In the genomic region with DNA sequence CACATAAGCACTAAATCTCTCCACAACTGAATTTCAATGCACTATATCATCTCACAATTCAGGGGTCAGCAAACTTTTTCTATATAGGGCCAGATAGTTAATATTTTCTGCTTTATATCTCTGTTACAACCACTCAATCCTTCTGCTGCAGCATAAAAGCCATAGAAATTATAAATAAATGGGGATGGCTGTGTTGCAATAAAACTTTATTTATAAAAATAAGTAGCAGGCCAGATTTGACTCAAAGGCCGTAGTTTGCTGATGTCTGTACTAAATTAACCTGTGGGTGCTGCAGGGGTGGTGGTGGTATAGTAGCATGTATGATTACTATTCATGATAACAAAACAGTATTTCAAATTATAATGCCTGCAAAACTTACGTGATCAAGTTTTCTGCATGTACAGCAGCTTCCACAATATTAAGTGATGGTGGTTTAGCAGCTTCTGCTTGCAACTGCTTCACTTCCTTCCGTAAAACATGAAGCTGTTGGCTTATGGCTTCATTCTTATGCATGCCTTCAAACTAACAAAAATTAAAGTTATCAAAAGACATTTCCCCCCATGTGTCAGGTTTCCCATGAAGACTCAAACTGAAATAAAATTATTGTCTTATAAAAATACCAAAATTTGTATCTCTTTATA, we compare ENCODE assay signal across 20 cellular contexts.
"Had no signal": no experiment of that assay in that cellular context is flagged by ENCODE, and none has a peak within 500 bp of the region (broad histone marks: within the 10 kb centered on the region; RNA-seq: fewer than 3 reads in every experiment).

No MANE protein-coding gene starts in this region.

- H3K36me3 ChIP-seq: colonic mucosa had no signal

- H3K4me3 Mint-ChIP-seq: activated CD4-positive, alpha-beta T cell treated with anti-CD3 and anti-CD28 coated beads, Interleukin-2, amount 10 ng/mL, durations not matched to agents 7 days and 5 days; activated naive CD4-positive, alpha-beta T cell treated with anti-CD3 and anti-CD28 coated beads, Interleukin-2, amount 50 U/mL, for 24 hours; memory B cell; nephron; stimulated activated naive CD8-positive, alpha-beta T cell treated with anti-CD3 and anti-CD28 coated beads, Interleukin-15, amount 100 ng/mL, for 72 hours; T-helper 2 cell treated with Interferon-gamma antibody and Interleukin-4, amounts not matched to agents 5 μg/mL and 100 μg/mL, for 36 hours; type B pancreatic cell had no signal

- H3K27ac Mint-ChIP-seq: activated CD4-positive, alpha-beta T cell treated with anti-CD3 and anti-CD28 coated beads, Interleukin-2, amount 10 ng/mL, durations not matched to agents 7 days and 5 days; nephron; progenitor cell of endocrine pancreas; T-helper 2 cell treated with Interferon-gamma antibody and Interleukin-4, amounts not matched to agents 5 μg/mL and 100 μg/mL, for 36 hours; type B pancreatic cell had no signal

- H3K27me3 ChIP-seq: body of pancreas, colonic mucosa, esophagus muscularis mucosa, right atrium auricular region had no signal

- H3K9me3 Mint-ChIP-seq: activated CD4-positive, alpha-beta T cell treated with anti-CD3 and anti-CD28 coated beads, Interleukin-2, amount 10 ng/mL, durations not matched to agents 7 days and 5 days; activated naive CD4-positive, alpha-beta T cell treated with anti-CD3 and anti-CD28 coated beads, Interleukin-2, amount 50 U/mL, for 24 hours; memory B cell; nephron; stimulated activated naive CD8-positive, alpha-beta T cell treated with anti-CD3 and anti-CD28 coated beads, Interleukin-15, amount 100 ng/mL, for 72 hours; T-helper 2 cell treated with Interferon-gamma antibody and Interleukin-4, amounts not matched to agents 5 μg/mL and 100 μg/mL, for 36 hours; type B pancreatic cell had no signal

- H3K27ac ChIP-seq: body of pancreas, colonic mucosa, esophagus muscularis mucosa, left ventricle myocardium inferior, right atrium auricular region, skin epidermis had no signal

- H3K9me3 ChIP-seq: body of pancreas, colonic mucosa, esophagus muscularis mucosa, left ventricle myocardium inferior, right atrium auricular region had no signal

- H3K27me3 Mint-ChIP-seq: activated CD4-positive, alpha-beta T cell treated with anti-CD3 and anti-CD28 coated beads, Interleukin-2, amount 10 ng/mL, durations not matched to agents 7 days and 5 days; activated naive CD4-positive, alpha-beta T cell treated with anti-CD3 and anti-CD28 coated beads, Interleukin-2, amount 50 U/mL, for 24 hours; memory B cell; progenitor cell of endocrine pancreas; stimulated activated naive CD8-positive, alpha-beta T cell treated with anti-CD3 and anti-CD28 coated beads, Interleukin-15, amount 100 ng/mL, for 72 hours; type B pancreatic cell had no signal

- H3K4me3 ChIP-seq: body of pancreas, colonic mucosa, esophagus muscularis mucosa, left ventricle myocardium inferior, right atrium auricular region, skin epidermis had no signal

- DNase-seq: activated CD4-positive, alpha-beta T cell treated with anti-CD3 and anti-CD28 coated beads, Interleukin-2, amount 10 ng/mL, durations not matched to agents 7 days and 5 days; activated CD8-positive, alpha-beta memory T cell treated with anti-CD3 and anti-CD28 coated beads for 24 hours; amniotic stem cell; body of pancreas; caudate nucleus; colonic mucosa; islet precursor cell; left ventricle myocardium inferior; stimulated activated CD4-positive, alpha-beta T cell treated with anti-CD3 and anti-CD28 coated beads, Interleukin-4, amount 100 ng/mL, for 24 hours; stimulated activated CD8-positive, alpha-beta memory T cell treated with anti-CD3 and anti-CD28 coated beads, Interleukin-4, amount 100 ng/mL, for 48 hours; stimulated activated naive CD8-positive, alpha-beta T cell treated with anti-CD3 and anti-CD28 coated beads, Interleukin-15, amount 100 ng/mL, for 72 hours had no signal

- H3K4me1 ChIP-seq: body of pancreas, colonic mucosa, left ventricle myocardium inferior, right atrium auricular region had no signal

- H3K4me1 Mint-ChIP-seq: activated CD4-positive, alpha-beta T cell treated with anti-CD3 and anti-CD28 coated beads, Interleukin-2, amount 10 ng/mL, durations not matched to agents 7 days and 5 days; activated naive CD4-positive, alpha-beta T cell treated with anti-CD3 and anti-CD28 coated beads, Interleukin-2, amount 50 U/mL, for 24 hours; memory B cell; nephron; stimulated activated naive CD8-positive, alpha-beta T cell treated with anti-CD3 and anti-CD28 coated beads, Interleukin-15, amount 100 ng/mL, for 72 hours had no signal

- ATAC-seq: body of pancreas; stimulated activated naive CD8-positive, alpha-beta T cell treated with anti-CD3 and anti-CD28 coated beads, Interleukin-15, amount 100 ng/mL, for 72 hours had no signal
